In genomic region chr16:48123104-48123788, GRCh38 we compare ENCODE assay signal across 8 cellular contexts. TPM values are rescaled to one million over a fixed set of nuclear protein-coding genes. Genes with fewer than 3 reads are reported as not detected.
DNase-seq lines count a peak whose midpoint lies in the region; ATAC-seq, FAIRE-seq and TF ChIP-seq lines count a peak whose summit lies in the region.

No MANE protein-coding gene starts in this region.

- peak; percentile 57 for ATAC-seq in HG03095 (IDR thresholded peaks at IDR 0.05; ENCODE audit: unreplicated experiment)

- DNase-seq in GM12891 (ENCODE audit: insufficient read length, low spot score) (no peak), activated T-cell treated with anti-CD3 and anti-CD28 coated beads for 4 hours (peak; percentile 12), kidney glomerular epithelial cell (lab: John Stamatoyannopoulos, UW) (peak; percentile 94), AML-193 (lab: John Stamatoyannopoulos, UW) (no peak), DMS153 treated with DMSO at 0.1 percent for 48 hours (lab: John Stamatoyannopoulos, UW; ENCODE audit: unreplicated experiment) (no peak), NCI-H1417 treated with DMSO at 0.1 percent for 48 hours (lab: John Stamatoyannopoulos, UW) (no peak), UCSD-AML1 (lab: John Stamatoyannopoulos, UW; ENCODE audit: unreplicated experiment) (no peak)

- no peak for TF ChIP-seq POLR2A in GM12891 (IDR thresholded peaks at IDR 0.05; ENCODE audit: low read depth, low read length)

- no peak for FAIRE-seq in GM12891 (lab: Jason Lieb, UNC)

TF ChIP-seq in GM12891, 5 proteins besides CTCF, POLR2A, EP300 and RAD21:
- TF ChIP-seq SPI1 (IDR thresholded peaks at IDR 0.05; ENCODE audit: low read depth, low read length) (no peak), POU2F2 (IDR thresholded peaks at IDR 0.05; ENCODE audit: low read depth, low read length) (peak; percentile 64; the same call in 1 of the 2 replicates)

RNA-seq across cellular contexts. Expression of gene ABCC12, which starts 32.5 kb away (rescaled TPM):
- polyA plus RNA-seq in GM12891 (2012; ENCODE audit: low read depth, missing spikeins), result not detected

Comparison
In these comparisons a context has a peak if more than half of its experiments do, and no peak if none do; other contexts are left out.
1. DNase-seq: peak in activated T-cell treated with anti-CD3 and anti-CD28 coated beads for 4 hours (single experiment) and kidney glomerular epithelial cell (single experiment); none in GM12891 (single experiment), AML-193 (0 of 2), DMS153 treated with DMSO at 0.1 percent for 48 hours (single experiment), NCI-H1417 treated with DMSO at 0.1 percent for 48 hours (single experiment) and UCSD-AML1 (single experiment).